ENCODE assay signal across 8 cellular contexts in genomic region chr10:74151057-74151878, GRCh38. TPM values are rescaled to one million over a fixed set of nuclear protein-coding genes. Genes with fewer than 3 reads are reported as not detected.
A peak's percentile ranks its signal among the peaks of the same experiment; 100 is the strongest.
DNase-seq lines count a peak whose midpoint lies in the region; ATAC-seq and TF ChIP-seq lines count a peak whose summit lies in the region.

TSS of gene ADK (plus strand) at chr10:74151221. CDS start at chr10:74151279, 58 bp downstream.

- H3K9me3 ChIP-seq in OCI-LY3 (ENCODE audit: insufficient read depth, low read length) (no peaks in the 10 kb centered on the region), mucosa of descending colon (no peaks in the 10 kb centered on the region)

- DNase-seq in Caki2 (ENCODE audit: low read depth): peak; percentile 98
- peak; percentile 88 for DNase-seq in HS-27A (ENCODE audit: low read depth)
- peak; percentile 100 for DNase-seq in activated T-cell treated with anti-CD3 and anti-CD28 coated beads for 1 hour (ENCODE audit: low read depth)
- DNase-seq in epidermal melanocyte (ENCODE audit: insufficient read length, low spot score): peak; percentile 95
- DNase-seq in mucosa of descending colon: peak; percentile 100
- DNase-seq in stimulated activated CD8-positive, alpha-beta memory T cell treated with anti-CD3 and anti-CD28 coated beads, Interleukin-4, amount 100 ng/mL, for 24 hours (ENCODE audit: low read depth): peak; percentile 100

- intact Hi-C loops in mucosa of descending colon (cut with DNase I, micrococcal nuclease): no loop called here

- H3K27me3 ChIP-seq in OCI-LY3 (ENCODE audit: low read depth, low read length): no peaks in the 10 kb centered on the region

- H3K4me1 ChIP-seq in OCI-LY3 (ENCODE audit: low read length) (peaks cover 10% of the 10 kb centered on the region), mucosa of descending colon (ENCODE audit: low read depth) (peaks cover 5% of the 10 kb centered on the region)

- H3K4me2 ChIP-seq in OCI-LY3 (ENCODE audit: low read length): peak within 1 kb of the TSS; percentile 83

- no peaks in the 10 kb centered on the region for H3K36me3 ChIP-seq in OCI-LY3 (replicated peaks; ENCODE audit: low read depth, low read length)
- H3K36me3 ChIP-seq in mucosa of descending colon (ENCODE audit: low read depth): no peaks in the 10 kb centered on the region

- H3K79me2 ChIP-seq in OCI-LY3 (ENCODE audit: low read length): peaks cover 47% of the 10 kb centered on the region

- peak within 1 kb of the TSS; percentile 90 for H3K9ac ChIP-seq in OCI-LY3 (ENCODE audit: low read length)

- peak; percentile 80 for ATAC-seq in GM19467 (IDR thresholded peaks at IDR 0.05; ENCODE audit: unreplicated experiment)
- ATAC-seq in mucosa of descending colon: peak; percentile 98

- in situ Hi-C loops in Caki2 (cut with HindIII; ENCODE audit: low pct_unique_long_range_greater_than_20kb, low sequenced_read_pairs): no loop called here

- peak within 1 kb of the TSS; percentile 77 for H2AFZ ChIP-seq in OCI-LY3 (ENCODE audit: low read depth, low read length)

- peak within 1 kb of the TSS; percentile 97 for H3K4me3 ChIP-seq in OCI-LY3 (ENCODE audit: low read length)
- peak within 1 kb of the TSS; percentile 48 for H3K4me3 ChIP-seq in mucosa of descending colon

- H3K27ac ChIP-seq in OCI-LY3 (ENCODE audit: low read length): peak within 1 kb of the TSS; percentile 74

- TF ChIP-seq CTCF in OCI-LY3 (IDR thresholded peaks at IDR 0.05; ENCODE audit: low read depth, low read length): peak; percentile 17
- no peak for TF ChIP-seq CTCF in mucosa of descending colon (IDR thresholded peaks at IDR 0.05)

- no peaks in the 10 kb centered on the region for H4K20me1 ChIP-seq in OCI-LY3 (ENCODE audit: insufficient read depth, low read length)

RNA-seq across cellular contexts. Expression of gene ADK, which starts in this region (rescaled TPM):
- 26.5 and 39.8 TPM in 2 replicates for total RNA-seq in Caki2 (2014; rRNA removed; shearing (Covaris generic); ENCODE audit: low replicate concordance)
- total RNA-seq in mucosa of descending colon: 10 to 100 TPM; 13.8 to 24.0 (median 22.9) TPM

Comparison
In these comparisons a context has a peak if more than half of its experiments do, and no peak if none do; other contexts are left out.
1. Peak in every context shown above with its lines: DNase-seq, ATAC-seq, H3K4me3 ChIP-seq and H3K27ac ChIP-seq.